In genomic region chr1:155173478-155174333, GRCh38 we compare ENCODE assay signal across 1 cellular context.
TF ChIP-seq lines count a peak whose summit lies in the region.

Gene TRIM46 (plus strand): TSS chr1:155173849. CDS start chr1:155173967, 118 bp downstream.

TF ChIP-seq in HEK293, 187 proteins besides CTCF, POLR2A, EP300 and RAD21 (continued from another document and continues in another):
- TF ChIP-seq ZNF148 (tag by site-specific recombination; IDR thresholded peaks at IDR 0.05; ENCODE audit: borderline replicate concordance), result no peak
- no peak for TF ChIP-seq ZNF776 (tag by site-specific recombination; IDR thresholded peaks at IDR 0.05; ENCODE audit: borderline replicate concordance)
- TF ChIP-seq ZNF548 (tag by site-specific recombination; IDR thresholded peaks at IDR 0.05), result no peak
- TF ChIP-seq ZNF488 (tag by site-specific recombination; IDR thresholded peaks at IDR 0.05), result no peak
- TF ChIP-seq ZSCAN16 (tag by site-specific recombination; IDR thresholded peaks at IDR 0.05), result no peak
- no peak for TF ChIP-seq INSM2 (tag by site-specific recombination; IDR thresholded peaks at IDR 0.05)
- no peak for TF ChIP-seq ZNF624 (tag by site-specific recombination; IDR thresholded peaks at IDR 0.05)
- no peak for TF ChIP-seq ZFP41 (tag by site-specific recombination; IDR thresholded peaks at IDR 0.05; ENCODE audit: borderline replicate concordance)
- TF ChIP-seq ZNF510 (tag by site-specific recombination; IDR thresholded peaks at IDR 0.05; ENCODE audit: insufficient replicate concordance), result no peak
- peak; percentile 20 for TF ChIP-seq REST (tag by site-specific recombination; IDR thresholded peaks at IDR 0.05)
- no peak for TF ChIP-seq ZNF561 (tag by site-specific recombination; IDR thresholded peaks at IDR 0.05; ENCODE audit: borderline replicate concordance)
- no peak for TF ChIP-seq MZF1 (tag by site-specific recombination; IDR thresholded peaks at IDR 0.05; ENCODE audit: borderline replicate concordance)
- TF ChIP-seq ZNF791 (tag by site-specific recombination; IDR thresholded peaks at IDR 0.05), result no peak
- no peak for TF ChIP-seq EGR2 (tag by site-specific recombination; IDR thresholded peaks at IDR 0.05; ENCODE audit: low read depth)
- 0 out of 2 replicates have a peak, but pooled peaks have one; percentile 1 for TF ChIP-seq ZSCAN4 (tag by site-specific recombination; IDR thresholded peaks at IDR 0.05)
- TF ChIP-seq ZNF433 (tag by site-specific recombination; IDR thresholded peaks at IDR 0.05; ENCODE audit: low read depth), result no peak
- no peak for TF ChIP-seq ZNF660 (tag by site-specific recombination; IDR thresholded peaks at IDR 0.05)
- no peak for TF ChIP-seq ZNF701 (tag by site-specific recombination; IDR thresholded peaks at IDR 0.05)
- TF ChIP-seq ZNF10 (tag by site-specific recombination; IDR thresholded peaks at IDR 0.05), result no peak
- no peak for TF ChIP-seq BCL11B (tag by site-specific recombination; IDR thresholded peaks at IDR 0.05; ENCODE audit: low read depth)
- TF ChIP-seq ZNF174 (tag by site-specific recombination; IDR thresholded peaks at IDR 0.05), result no peak
- TF ChIP-seq ZBTB1 (tag by site-specific recombination; IDR thresholded peaks at IDR 0.05), result 0 out of 2 replicates have a peak, but pooled peaks have one; percentile 36
- TF ChIP-seq BCL11A (tag by site-specific recombination; IDR thresholded peaks at IDR 0.05; ENCODE audit: low read depth), result peak; percentile 36; the same call in 1 of the 2 replicates
- no peak for TF ChIP-seq ZNF707 (tag by site-specific recombination; IDR thresholded peaks at IDR 0.05)
- TF ChIP-seq ZNF140 (tag by site-specific recombination; IDR thresholded peaks at IDR 0.05), result no peak
- TF ChIP-seq OSR2 (tag by site-specific recombination; IDR thresholded peaks at IDR 0.05), result no peak; the same call in 1 of the 2 replicates
- TF ChIP-seq ZNF394 (tag by site-specific recombination; IDR thresholded peaks at IDR 0.05; ENCODE audit: borderline replicate concordance), result peak; percentile 63; the same call in 1 of the 2 replicates
- no peak for TF ChIP-seq ZNF311 (tag by site-specific recombination; IDR thresholded peaks at IDR 0.05; ENCODE audit: borderline replicate concordance)
- TF ChIP-seq ZNF48 (tag by site-specific recombination; IDR thresholded peaks at IDR 0.05), result no peak
- peak; percentile 95; the same call in 1 of the 2 replicates for TF ChIP-seq KLF7 (tag by site-specific recombination; IDR thresholded peaks at IDR 0.05; ENCODE audit: borderline replicate concordance)
- 0 out of 2 replicates have a peak, but pooled peaks have one; percentile 3 for TF ChIP-seq TSHZ1 (tag by site-specific recombination; IDR thresholded peaks at IDR 0.05; ENCODE audit: borderline replicate concordance)
- TF ChIP-seq ZNF302 (tag by site-specific recombination; IDR thresholded peaks at IDR 0.05; ENCODE audit: low read depth), result no peak
- no peak for TF ChIP-seq ZBTB11 (tag by site-specific recombination; conservative IDR thresholded peaks at IDR 0.05; ENCODE audit: low read depth)
- no peak for TF ChIP-seq ZNF274 (IDR thresholded peaks at IDR 0.05; ENCODE audit: low read length)
- no peak for TF ChIP-seq ZNF274 (tag by site-specific recombination; IDR thresholded peaks at IDR 0.05; ENCODE audit: borderline replicate concordance)
- no peak; the same call in 1 of the 2 replicates for TF ChIP-seq PRDM10 (tag by site-specific recombination; IDR thresholded peaks at IDR 0.05)
- TF ChIP-seq ZNF133 (tag by site-specific recombination; IDR thresholded peaks at IDR 0.05), result no peak
- TF ChIP-seq ZNF621 (tag by site-specific recombination; IDR thresholded peaks at IDR 0.05), result no peak
